In the genomic region with DNA sequence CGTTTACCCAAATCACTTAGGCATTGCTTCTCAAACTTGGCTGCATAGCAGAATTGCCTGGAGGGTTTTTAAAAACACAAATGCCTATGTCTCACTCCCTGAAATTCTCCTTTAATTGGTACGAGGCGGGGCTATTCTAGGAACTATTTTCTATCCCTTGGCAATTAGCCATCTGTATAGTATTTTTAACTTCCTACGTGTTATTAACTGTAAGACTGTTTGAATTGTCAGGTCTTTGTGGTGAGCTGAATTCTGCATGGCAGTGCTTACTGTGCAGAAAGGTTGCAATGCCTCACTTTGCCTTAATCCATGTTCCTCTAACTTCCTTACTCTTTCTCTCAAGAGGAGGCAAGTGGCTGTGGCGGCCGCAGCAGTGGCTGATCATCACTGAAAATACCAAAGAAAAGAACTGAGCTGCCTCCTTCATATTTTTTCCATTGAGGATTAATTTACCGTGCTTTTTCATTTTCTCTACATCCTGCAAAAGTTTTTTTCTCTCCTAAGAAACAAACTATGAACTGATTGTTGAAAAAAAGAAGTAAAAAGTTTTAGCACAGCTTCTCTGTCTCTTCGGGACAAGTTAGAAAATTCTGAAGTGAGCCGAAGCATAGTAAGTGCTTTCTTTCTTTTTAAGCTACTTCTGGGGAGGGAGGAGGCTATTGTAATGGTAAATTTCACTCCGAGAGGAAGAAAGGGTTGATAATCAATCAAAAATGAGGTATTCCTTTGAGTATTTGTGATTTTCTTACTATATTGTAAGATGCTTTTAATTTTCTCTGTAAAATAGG, we compare ENCODE assay signal across 11 cellular contexts. TPM values are rescaled to one million over a fixed set of nuclear protein-coding genes. Genes with fewer than 3 reads are reported as not detected.
DNase-seq lines count a peak whose midpoint lies in the region; ATAC-seq, FAIRE-seq and TF ChIP-seq lines count a peak whose summit lies in the region.
"Had no signal": no experiment of that assay in that cellular context is flagged by ENCODE, and none has a peak within 500 bp of the region (broad histone marks: within the 10 kb centered on the region; RNA-seq: fewer than 3 reads in every experiment).

SHROOM3 (plus strand) TSS at position 329 of the 788 bp plus-strand sequence. CDS start 824 bp downstream, outside the sequence.

- intact Hi-C loops in mammary epithelial cell (cut with micrococcal nuclease), result loop anchor here (1.0 to 5.0 kb wide), 5 partner anchors 70 to 767 kb away; no protein-coding TSS in a partner anchor

- CTCF ChIA-PET in mammary epithelial cell (lab: Charles Lee; ENCODE audit: low non-redundant PET), result interaction anchor here (0.5 kb wide), 1 partner anchor 583 kb away, joined by 8 read pairs; no protein-coding TSS in a partner anchor
- CTCF ChIA-PET in CD8-positive, alpha-beta memory T cell (lab: Charles Lee), result no interaction called here

- peak within 1 kb of the TSS; percentile 67 for H3K4me3 ChIP-seq in HUES48 (ENCODE audit: low read depth, low read length)
- H3K4me3 ChIP-seq in mammary epithelial cell (replicated peaks in 1 of 3; ENCODE audit: insufficient read depth in 1 of 3, low read depth in 2 of 3, low read length in 3 of 3), result peak within 1 kb of the TSS; percentile 27 to 48 (median 46)
- H3K4me3 ChIP-seq in keratinocyte (ENCODE audit: control insufficient read depth in 2 of 3, extremely low read depth in 1 of 3, insufficient read depth in 2 of 3, low read depth in 1 of 3, low read length in 3 of 3), result no peak within 1 kb of the TSS
- peak within 1 kb of the TSS; percentile 14 to 60 (median 35) for H3K4me3 ChIP-seq in subcutaneous abdominal adipose tissue (ENCODE audit: low read depth in 1 of 5, low read length in 5 of 5)
- no peak within 1 kb of the TSS for H3K4me3 ChIP-seq in CD8-positive, alpha-beta memory T cell (ENCODE audit: low read length)
- H3K4me3 ChIP-seq: GM12878 had no signal

- peaks cover 0 to 4% (median 0%) of the 10 kb centered on the region in 5 donors for H3K9me3 Mint-ChIP-seq in CD8-positive, alpha-beta memory T cell

- no peak for TF ChIP-seq CTCF in mammary epithelial cell (conservative IDR thresholded peaks at IDR 0.05 in 1 of 2, IDR thresholded peaks at IDR 0.05 in 1 of 2; ENCODE audit: extremely low read depth in 1 of 2, insufficient read depth in 1 of 2, low read depth in 1 of 2, low read length in 2 of 2)
- TF ChIP-seq CTCF in keratinocyte (optimal IDR thresholded peaks at IDR 0.05 in 1 of 3, IDR thresholded peaks at IDR 0.05 in 1 of 3, conservative IDR thresholded peaks at IDR 0.05 in 1 of 3; ENCODE audit: extremely low read depth in 1 of 3, insufficient read depth in 2 of 3, low read length in 3 of 3), result no peak

- no peaks in the 10 kb centered on the region for H3K36me3 Mint-ChIP-seq in CD8-positive, alpha-beta memory T cell

- no TSS peak for BruUV-seq in mammary epithelial cell (replicated peaks; lab: Mats Ljungman, UMichigan)

- H3K9me3 ChIP-seq in HUES48 (ENCODE audit: control insufficient read depth, insufficient read depth, low read length) (no peaks in the 10 kb centered on the region), mammary epithelial cell (replicated peaks; ENCODE audit: insufficient read depth, low read length) (no peaks in the 10 kb centered on the region), keratinocyte (ENCODE audit: control insufficient read depth, low read depth, low read length) (no peaks in the 10 kb centered on the region), subcutaneous abdominal adipose tissue (ENCODE audit: control insufficient read depth in 5 of 5, low read length in 5 of 5) (peaks cover 0 to 4% (median 0%) of the 10 kb centered on the region in 5 donors)
- H3K9me3 ChIP-seq in CD8-positive, alpha-beta memory T cell (ENCODE audit: low read length), result no peaks in the 10 kb centered on the region

- in situ Hi-C loops in mammary epithelial cell (cut with MboI; ENCODE audit: low sequenced_read_pairs in 2 of 2), result loop anchor here (5.0 to 10.0 kb wide), 2 partner anchors 72 to 320 kb away; no protein-coding TSS in a partner anchor

- H3K79me2 ChIP-seq in mammary epithelial cell (ENCODE audit: insufficient read depth, low read length) (no peaks in the 10 kb centered on the region), keratinocyte (ENCODE audit: control insufficient read depth, insufficient read depth, low read length) (no peaks in the 10 kb centered on the region)

- H3K4me2 ChIP-seq in mammary epithelial cell (ENCODE audit: insufficient read depth, low read depth, low read length), result peak within 1 kb of the TSS; percentile 93
- peak within 1 kb of the TSS; percentile 29 for H3K4me2 ChIP-seq in keratinocyte (ENCODE audit: control insufficient read depth, extremely low read depth, insufficient read depth, low read depth, low read length)

- peak; percentile 79 for FAIRE-seq in keratinocyte (lab: Jason Lieb, UNC)
- FAIRE-seq: GM12878 had no signal

- H3K27ac Mint-ChIP-seq in CD8-positive, alpha-beta memory T cell, result peak within 1 kb of the TSS in 1 of 8 donors; percentile 8

- DNase-seq in mammary epithelial cell (peak; percentile 62), keratinocyte (ENCODE audit: low read depth, low spot score) (peak; percentile 21), T-helper 1 cell (no peak)
- no peak for DNase-seq in CD8-positive, alpha-beta memory T cell
- DNase-seq in stimulated activated CD8-positive, alpha-beta memory T cell treated with anti-CD3 and anti-CD28 coated beads, Interleukin-4, amount 100 ng/mL, for 48 hours, result no peak
- DNase-seq: cerebellar nuclear complex, T1000 had no signal

- H3K27me3 Mint-ChIP-seq in CD8-positive, alpha-beta memory T cell, result peaks cover 15 to 48% of the 10 kb centered on the region in 2 donors

- H3K4me1 Mint-ChIP-seq in CD8-positive, alpha-beta memory T cell, result peaks cover 0 to 1% (median 0%) of the 10 kb centered on the region in 3 donors

- H3K4me1 ChIP-seq in HUES48 (ENCODE audit: control insufficient read depth, insufficient read depth, low read length), result peaks cover 36% of the 10 kb centered on the region
- peaks cover 17% of the 10 kb centered on the region for H3K4me1 ChIP-seq in mammary epithelial cell (ENCODE audit: insufficient read depth, low read length)
- no peaks in the 10 kb centered on the region for H3K4me1 ChIP-seq in keratinocyte (ENCODE audit: control insufficient read depth, extremely low read depth, insufficient read depth, low read length)
- H3K4me1 ChIP-seq in subcutaneous abdominal adipose tissue (ENCODE audit: control insufficient read depth in 5 of 5, insufficient read depth in 5 of 5, low read length in 5 of 5), result peaks cover 0 to 13% (median 2%) of the 10 kb centered on the region in 5 donors
- H3K4me1 ChIP-seq in CD8-positive, alpha-beta memory T cell (ENCODE audit: insufficient read depth, low read length), result no peaks in the 10 kb centered on the region

- POLR2A ChIA-PET in CD8-positive, alpha-beta memory T cell (lab: Charles Lee), result no interaction called here

- peak within 1 kb of the TSS; percentile 81 for H3K9ac ChIP-seq in HUES48 (ENCODE audit: low read depth, low read length)
- H3K9ac ChIP-seq in mammary epithelial cell (ENCODE audit: insufficient read depth, low read length), result peak within 1 kb of the TSS; percentile 14
- no peak within 1 kb of the TSS for H3K9ac ChIP-seq in keratinocyte (ENCODE audit: control insufficient read depth, extremely low read depth, insufficient read depth, low read length)
- peak within 1 kb of the TSS; percentile 3 to 40 (median 23) for H3K9ac ChIP-seq in subcutaneous abdominal adipose tissue (ENCODE audit: low read length in 5 of 5)

- 0% methylated on average over 10 of the region's 10 CpGs for WGBS in mammary epithelial cell (ENCODE audit: low coverage, missing lambda C conversion rate)

- H2AFZ ChIP-seq in mammary epithelial cell (ENCODE audit: low read depth, low read length) (peak within 1 kb of the TSS; percentile 78), keratinocyte (ENCODE audit: control insufficient read depth, low read length) (no peak within 1 kb of the TSS)

- no peak for ATAC-seq in GM18505 (IDR thresholded peaks at IDR 0.05; ENCODE audit: unreplicated experiment)
- ATAC-seq: GM12878 had no signal

- no peak for TF ChIP-seq POLR2A in GM18505 (IDR thresholded peaks at IDR 0.05; ENCODE audit: borderline replicate concordance, extremely low read depth, insufficient read depth, insufficient read length)

- H3K36me3 ChIP-seq in HUES48 (ENCODE audit: control insufficient read depth, insufficient read depth, low read length), result no peaks in the 10 kb centered on the region
- H3K36me3 ChIP-seq in mammary epithelial cell (ENCODE audit: insufficient read depth, low read length), result no peaks in the 10 kb centered on the region
- H3K36me3 ChIP-seq in keratinocyte (ENCODE audit: control insufficient read depth in 2 of 2, extremely low read depth in 1 of 2, insufficient read depth in 2 of 2, low read length in 2 of 2), result no peaks in the 10 kb centered on the region
- H3K36me3 ChIP-seq in subcutaneous abdominal adipose tissue (ENCODE audit: control insufficient read depth in 5 of 5, insufficient read depth in 5 of 5, low read length in 5 of 5), result no peaks in the 10 kb centered on the region
- H3K36me3 ChIP-seq in CD8-positive, alpha-beta memory T cell (ENCODE audit: insufficient read depth, low read length), result no peaks in the 10 kb centered on the region

- no peaks in the 10 kb centered on the region for H3K9me1 ChIP-seq in keratinocyte (ENCODE audit: control insufficient read depth, extremely low read depth, insufficient read depth, low read length)

- H4K20me1 ChIP-seq in mammary epithelial cell (ENCODE audit: insufficient read depth, low read length), result no peaks in the 10 kb centered on the region
- no peaks in the 10 kb centered on the region for H4K20me1 ChIP-seq in keratinocyte (ENCODE audit: control insufficient read depth, extremely low read depth, insufficient read depth, low read length)

- H3K4me3 Mint-ChIP-seq in CD8-positive, alpha-beta memory T cell, result no peak within 1 kb of the TSS

- H3K27me3 ChIP-seq in HUES48 (ENCODE audit: control insufficient read depth, insufficient read depth, low read length) (no peaks in the 10 kb centered on the region), mammary epithelial cell (ENCODE audit: insufficient read depth, low read length) (no peaks in the 10 kb centered on the region), keratinocyte (ENCODE audit: control insufficient read depth, extremely low read depth, insufficient read depth, low read length) (peaks cover 5% of the 10 kb centered on the region), subcutaneous abdominal adipose tissue (ENCODE audit: control insufficient read depth in 5 of 5, insufficient read depth in 4 of 5, low read length in 5 of 5) (no peaks in the 10 kb centered on the region)
- H3K27me3 ChIP-seq in CD8-positive, alpha-beta memory T cell (ENCODE audit: insufficient read depth, low read length, poor library complexity, severe bottlenecking), result peaks cover 5% of the 10 kb centered on the region

- peak within 1 kb of the TSS; percentile 96 for H3K27ac ChIP-seq in HUES48 (ENCODE audit: low read depth, low read length)
- peak within 1 kb of the TSS; percentile 23 for H3K27ac ChIP-seq in mammary epithelial cell (ENCODE audit: insufficient read depth, low read depth, low read length)
- no peak within 1 kb of the TSS for H3K27ac ChIP-seq in keratinocyte (ENCODE audit: control insufficient read depth, insufficient read depth, low read length)
- H3K27ac ChIP-seq in subcutaneous abdominal adipose tissue (ENCODE audit: low read depth, low read length), result no peak within 1 kb of the TSS
- H3K27ac ChIP-seq in CD8-positive, alpha-beta memory T cell (ENCODE audit: low read depth, low read length), result no peak within 1 kb of the TSS

- dilution Hi-C loops in mammary epithelial cell (cut with HindIII; ENCODE audit: low sequenced_read_pairs), result no loop called here
- dilution Hi-C loops in keratinocyte (cut with MboI; ENCODE audit: extremely low pct_ligation_motif_present, low sequenced_read_pairs), result no loop called here

RNA-seq across cellular contexts. Expression of gene SHROOM3, which starts in this region (rescaled TPM):
- total RNA-seq in mammary epithelial cell, result 100 to 1,000 TPM in 1 of 2 donors, 10 to 100 TPM in 1; 32.8 to 136 TPM
- polyA plus RNA-seq in mammary epithelial cell (23.2 TPM), keratinocyte (4.9 to 7.3 TPM (median 4.9 TPM) in 3 replicates)
- polyA minus RNA-seq in mammary epithelial cell (62.8 TPM), keratinocyte (15.7 to 57.3 TPM (median 21.0 TPM) in 3 replicates)
- polyA plus RNA-seq in keratinocyte (2011; ENCODE audit: low read depth), result 5.0 TPM
- polyA plus RNA-seq in keratinocyte (2011; cell fraction: cytosol; rRNA removed), result 4.3 and 4.6 TPM in 2 replicates
- 10.0 and 10.3 TPM in 2 replicates for polyA plus RNA-seq in keratinocyte (2011; cell fraction: nucleus; rRNA removed)
- 5.0 and 7.3 TPM in 2 replicates for polyA plus RNA-seq in keratinocyte (2012; ENCODE audit: low replicate concordance)
- polyA minus RNA-seq in keratinocyte (2011; cell fraction: cytosol; rRNA and poly(A)+ RNA removed), result 15.2 TPM
- 26.1 and 27.8 TPM in 2 replicates for polyA minus RNA-seq in keratinocyte (2011; cell fraction: nucleus; rRNA and poly(A)+ RNA removed)
- not detected for total RNA-seq in CD8-positive, alpha-beta memory T cell
- polyA plus RNA-seq in CD8-positive, alpha-beta memory T cell, result not detected

Comparison
In these comparisons a context has a peak if more than half of its experiments do, and no peak if none do; other contexts are left out.
1. RNA of gene SHROOM3 (total RNA-seq): 32.8 to 136 TPM in mammary epithelial cell; not detected in CD8-positive, alpha-beta memory T cell; every median in the first group is over 10 times any median in the second.
2. H3K27ac ChIP-seq: peak in HUES48 (single experiment) and mammary epithelial cell (single experiment); none in keratinocyte (single experiment), subcutaneous abdominal adipose tissue (single experiment) and CD8-positive, alpha-beta memory T cell (single experiment).
3. H3K4me3 ChIP-seq: peak in HUES48 (single experiment), mammary epithelial cell (3 of 3) and subcutaneous abdominal adipose tissue (5 of 5); none in keratinocyte (0 of 3) and CD8-positive, alpha-beta memory T cell (single experiment).
4. DNase-seq: peak in mammary epithelial cell (single experiment) and keratinocyte (single experiment); none in T-helper 1 cell (0 of 5), CD8-positive, alpha-beta memory T cell (0 of 5) and stimulated activated CD8-positive, alpha-beta memory T cell treated with anti-CD3 and anti-CD28 coated beads, Interleukin-4, amount 100 ng/mL, for 48 hours (single experiment).